In the genomic region with DNA sequence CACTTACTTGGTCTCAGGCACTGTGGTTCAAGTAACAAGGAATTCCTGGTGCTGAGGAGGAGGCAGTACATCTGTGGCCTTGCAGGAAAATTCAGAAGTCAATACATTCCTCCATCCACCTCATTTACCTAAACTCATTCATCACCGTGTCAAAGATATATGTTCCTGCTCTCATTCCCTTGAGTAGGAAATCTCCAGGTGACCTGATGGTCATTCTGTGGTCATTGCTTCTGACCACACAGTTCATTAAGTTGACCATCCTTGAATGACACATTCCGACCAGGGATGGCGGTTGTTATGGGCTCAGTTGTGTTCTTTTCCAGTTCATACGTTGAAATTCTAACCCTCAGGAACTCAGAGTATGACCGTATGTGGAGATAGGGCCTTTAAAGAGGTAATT, we compare ENCODE assay signal across 14 cellular contexts. TPM values are rescaled to one million over a fixed set of nuclear protein-coding genes. Genes with fewer than 3 reads are reported as not detected.
A peak's percentile ranks its signal among the peaks of the same experiment; 100 is the strongest.
DNase-seq lines count a peak whose midpoint lies in the region; ATAC-seq and TF ChIP-seq lines count a peak whose summit lies in the region.
"Had no signal": no experiment of that assay in that cellular context is flagged by ENCODE, and none has a peak within 500 bp of the region (broad histone marks: within the 10 kb centered on the region; RNA-seq: fewer than 3 reads in every experiment).

No MANE protein-coding gene starts in this region.

- H3K27ac Mint-ChIP-seq in activated T-cell treated with anti-CD3 and anti-CD28 coated beads, Interleukin-2, amount 50 U/mL, for 24 hours = peak overlapping the region; percentile 93
- peak overlapping the region; percentile 58 for H3K27ac Mint-ChIP-seq in stimulated activated effector memory CD8-positive, alpha-beta T cell treated with anti-CD3 and anti-CD28 coated beads, Interleukin-12 subunit alpha, Interleukin-12 subunit beta, amount 100 ng/mL, for 72 hours

- POLR2A ChIA-PET in PC-9 (lab: Charles Lee; ENCODE audit: unreplicated experiment) = no interaction called here

- CTCF ChIA-PET in PC-9 (lab: Charles Lee) = no interaction called here

- in situ Hi-C loops in astrocyte of the cerebellum (cut with HindIII; ENCODE audit: low sequenced_read_pairs) = no loop called here

- H3K4me1 ChIP-seq in PC-9 (replicated peaks; ENCODE audit: insufficient read depth) (peaks cover 19% of the 10 kb centered on the region), right cardiac atrium (ENCODE audit: control insufficient read depth, insufficient read depth, low read length) (no peaks in the 10 kb centered on the region)

- H3K4me2 ChIP-seq in PC-9 = no peak overlapping the region
- H3K4me2 ChIP-seq: SK-N-SH had no signal

- no peak for ATAC-seq in stimulated activated effector memory CD8-positive, alpha-beta T cell treated with anti-CD3 and anti-CD28 coated beads, Interleukin-12 subunit alpha, Interleukin-12 subunit beta, amount 100 ng/mL, for 72 hours
- no peak for ATAC-seq in right cardiac atrium

- no peaks in the 10 kb centered on the region for H3K27me3 Mint-ChIP-seq in activated T-cell treated with anti-CD3 and anti-CD28 coated beads, Interleukin-2, amount 50 U/mL, for 24 hours

- no peak for TF ChIP-seq CTCF in PC-9 (conservative IDR thresholded peaks at IDR 0.05)
- no peak for TF ChIP-seq CTCF in astrocyte of the cerebellum (IDR thresholded peaks at IDR 0.05; ENCODE audit: low read depth, low read length, missing control alignments)

- no peaks in the 10 kb centered on the region for H3K9me3 Mint-ChIP-seq in activated T-cell treated with anti-CD3 and anti-CD28 coated beads, Interleukin-2, amount 50 U/mL, for 24 hours
- H3K9me3 Mint-ChIP-seq in stimulated activated effector memory CD8-positive, alpha-beta T cell treated with anti-CD3 and anti-CD28 coated beads, Interleukin-12 subunit alpha, Interleukin-12 subunit beta, amount 100 ng/mL, for 72 hours = no peaks in the 10 kb centered on the region

- H3F3A ChIP-seq in PC-9 (ENCODE audit: insufficient read depth, low read depth) = no peaks in the 10 kb centered on the region

- BruUV-seq in PC-9 (replicated peaks; lab: Mats Ljungman, UMichigan) = no TSS peak

- H3K4me3 Mint-ChIP-seq in activated T-cell treated with anti-CD3 and anti-CD28 coated beads, Interleukin-2, amount 50 U/mL, for 24 hours = peak overlapping the region; percentile 83
- peak overlapping the region; percentile 94 for H3K4me3 Mint-ChIP-seq in stimulated activated effector memory CD8-positive, alpha-beta T cell treated with anti-CD3 and anti-CD28 coated beads, Interleukin-12 subunit alpha, Interleukin-12 subunit beta, amount 100 ng/mL, for 72 hours

- peaks cover 23% of the 10 kb centered on the region for H3K79me2 ChIP-seq in PC-9 (ENCODE audit: low read depth)

- H3K36me3 ChIP-seq in PC-9 (ENCODE audit: low read depth) = no peaks in the 10 kb centered on the region
- H3K36me3 ChIP-seq: sigmoid colon had no signal

- H2AFZ ChIP-seq in PC-9 = no peak overlapping the region

- WGBS in right cardiac atrium = 91% methylated on average over 5 of the region's 5 CpGs

- H3K27me3 ChIP-seq in PC-9 (ENCODE audit: insufficient read depth, low read depth) (no peaks in the 10 kb centered on the region), right cardiac atrium (ENCODE audit: control insufficient read depth, insufficient read depth) (no peaks in the 10 kb centered on the region)
- H3K27me3 ChIP-seq: sigmoid colon had no signal

- H4K20me1 ChIP-seq in PC-9 (ENCODE audit: insufficient read depth) = no peaks in the 10 kb centered on the region

- H3K4me3 ChIP-seq in PC-9 = no peak overlapping the region
- H3K4me3 ChIP-seq in astrocyte of the cerebellum (ENCODE audit: low read depth, low read length) = no peak overlapping the region
- H3K4me3 ChIP-seq in right cardiac atrium (ENCODE audit: low read length) = no peak overlapping the region
- H3K4me3 ChIP-seq: sigmoid colon had no signal

- intact Hi-C loops in PC-9 (cut with micrococcal nuclease; ENCODE audit: unreplicated experiment) = loop anchor here (5.0 kb wide), 2 partner anchors 34 to 104 kb away; no protein-coding TSS in a partner anchor
- intact Hi-C loops in right cardiac atrium (cut with DNase I) = no loop called here

- H3K27ac ChIP-seq in PC-9 (no peak overlapping the region), right cardiac atrium (ENCODE audit: low read length) (no peak overlapping the region)
- H3K27ac ChIP-seq: sigmoid colon had no signal

- peaks cover 24% of the 10 kb centered on the region for H3K36me3 Mint-ChIP-seq in activated T-cell treated with anti-CD3 and anti-CD28 coated beads, Interleukin-2, amount 50 U/mL, for 24 hours (ENCODE audit: low read depth)
- H3K36me3 Mint-ChIP-seq in stimulated activated effector memory CD8-positive, alpha-beta T cell treated with anti-CD3 and anti-CD28 coated beads, Interleukin-12 subunit alpha, Interleukin-12 subunit beta, amount 100 ng/mL, for 72 hours = peaks cover 38% of the 10 kb centered on the region

- no peaks in the 10 kb centered on the region for H3K9me3 ChIP-seq in PC-9 (ENCODE audit: insufficient read depth, low read depth)
- H3K9me3 ChIP-seq in right cardiac atrium (ENCODE audit: control insufficient read depth, low read length) = no peaks in the 10 kb centered on the region
- H3K9me3 ChIP-seq: sigmoid colon, SK-N-SH had no signal

- DNase-seq in activated T-cell treated with anti-CD3 and anti-CD28 coated beads, Interleukin-2, amount 50 U/mL, for 24 hours = no peak
- no peak for DNase-seq in activated T-cell treated with anti-CD3 and anti-CD28 coated beads, Interleukin-2, amount 50 U/mL, for 1 hour
- peak; percentile 19 to 78 for DNase-seq in PC-9
- DNase-seq in astrocyte of the cerebellum (ENCODE audit: low read depth) = peak; percentile 63
- no peak for DNase-seq in stimulated activated effector memory CD8-positive, alpha-beta T cell treated with anti-CD3 and anti-CD28 coated beads, Interleukin-12 subunit alpha, Interleukin-12 subunit beta, amount 100 ng/mL, for 72 hours (ENCODE audit: low spot score in 2 of 2)
- no peak for DNase-seq in activated gamma-delta T cell (lab: John Stamatoyannopoulos, UW)
- DNase-seq in globus pallidus (ENCODE audit: low spot score) = no peak
- DNase-seq in right cardiac atrium = no peak
- DNase-seq: ACHN; NCI-H2227 treated with DMSO at 0.1 percent for 48 hours; occipital lobe; sigmoid colon; SK-N-SH; stimulated activated naive CD4-positive, alpha-beta T cell had no signal

- H3K4me1 Mint-ChIP-seq in activated T-cell treated with anti-CD3 and anti-CD28 coated beads, Interleukin-2, amount 50 U/mL, for 24 hours (ENCODE audit: low read depth) = peaks cover 60% of the 10 kb centered on the region
- H3K4me1 Mint-ChIP-seq in stimulated activated effector memory CD8-positive, alpha-beta T cell treated with anti-CD3 and anti-CD28 coated beads, Interleukin-12 subunit alpha, Interleukin-12 subunit beta, amount 100 ng/mL, for 72 hours = peaks cover 46% of the 10 kb centered on the region

- no peaks in the 10 kb centered on the region for H3K9me2 ChIP-seq in PC-9 (ENCODE audit: insufficient read depth)
- H3K9me2 ChIP-seq: SK-N-SH had no signal

RNA-seq across cellular contexts. Expression of a gene that starts 2.1 kb away (rescaled TPM):
- total RNA-seq in PC-9 (2021) (10.8 and 14.9 TPM in 2 replicates), right cardiac atrium (1 to 10 TPM; 6.9 to 8.1 (median 7.2) TPM)
- polyA plus RNA-seq in right cardiac atrium = 3.7 TPM

Comparison
In these comparisons a context has a peak if more than half of its experiments do, and no peak if none do; other contexts are left out.
1. DNase-seq: peak in PC-9 (2 of 2) and astrocyte of the cerebellum (single experiment); none in activated T-cell treated with anti-CD3 and anti-CD28 coated beads, Interleukin-2, amount 50 U/mL, for 24 hours (single experiment), activated T-cell treated with anti-CD3 and anti-CD28 coated beads, Interleukin-2, amount 50 U/mL, for 1 hour (single experiment), stimulated activated effector memory CD8-positive, alpha-beta T cell treated with anti-CD3 and anti-CD28 coated beads, Interleukin-12 subunit alpha, Interleukin-12 subunit beta, amount 100 ng/mL, for 72 hours (0 of 2), activated gamma-delta T cell (single experiment), globus pallidus (single experiment) and right cardiac atrium (0 of 3).